8 cellular contexts compared by ENCODE assay signal in genomic region chr13:98142427-98143156, GRCh38. TPM values are rescaled to one million over a fixed set of nuclear protein-coding genes. Genes with fewer than 3 reads are reported as not detected.
DNase-seq lines count a peak whose midpoint lies in the region; ATAC-seq lines count a peak whose summit lies in the region.

Gene FARP1 (plus strand): TSS chr13:98143094. CDS start chr13:98213243, 70,149 bp downstream.

- H3K4me3 Mint-ChIP-seq in CD8-positive, alpha-beta memory T cell: peak within 1 kb of the TSS in 6 of 7 donors; percentile 62 to 77 (median 68)

- POLR2A ChIA-PET in CD8-positive, alpha-beta memory T cell (lab: Charles Lee): no interaction called here

- no peaks in the 10 kb centered on the region for H3K4me1 ChIP-seq in CD8-positive, alpha-beta memory T cell (ENCODE audit: insufficient read depth, low read length)

- peaks cover 37 to 52% of the 10 kb centered on the region in 2 donors for H3K27me3 Mint-ChIP-seq in CD8-positive, alpha-beta memory T cell

- CTCF ChIA-PET in CD8-positive, alpha-beta memory T cell (lab: Charles Lee): no interaction called here

- peaks cover 0 to 21% (median 9%) of the 10 kb centered on the region in 3 donors for H3K4me1 Mint-ChIP-seq in CD8-positive, alpha-beta memory T cell

- no peaks in the 10 kb centered on the region for H3K9me3 ChIP-seq in CD8-positive, alpha-beta memory T cell (ENCODE audit: low read length)

- peak in 2 of 5 donors; percentile 1 to 3 for DNase-seq in CD8-positive, alpha-beta memory T cell
- DNase-seq in NCI-H82 (lab: John Stamatoyannopoulos, UW) (peak; percentile 92), anterior cingulate cortex (lab: John Stamatoyannopoulos, UW) (peak in 52 of 58 donors; percentile 10 to 78 (median 50)), left cardiac atrium (peak; percentile 74), posterior cingulate gyrus (peak in 9 of 10 donors; percentile 32 to 94 (median 52)), NK-92 (lab: John Stamatoyannopoulos, UW; ENCODE audit: unreplicated experiment) (no peak)

- H3K27me3 ChIP-seq in CD8-positive, alpha-beta memory T cell (ENCODE audit: insufficient read depth, low read length, poor library complexity, severe bottlenecking): peaks cover 12% of the 10 kb centered on the region

- no peak within 1 kb of the TSS for H3K4me3 ChIP-seq in CD8-positive, alpha-beta memory T cell (ENCODE audit: low read length)

- no peak within 1 kb of the TSS for H3K27ac ChIP-seq in CD8-positive, alpha-beta memory T cell (ENCODE audit: low read depth, low read length)

- no peaks in the 10 kb centered on the region for H3K9me3 Mint-ChIP-seq in CD8-positive, alpha-beta memory T cell

- no peaks in the 10 kb centered on the region for H3K36me3 ChIP-seq in CD8-positive, alpha-beta memory T cell (ENCODE audit: insufficient read depth, low read length)

- intact Hi-C loops in left cardiac atrium (cut with DNase I): no loop called here
- intact Hi-C loops in posterior cingulate gyrus (cut with DNase I): loop anchor here (2.0 to 5.0 kb wide), 2 partner anchors 165 to 254 kb away; no protein-coding TSS in a partner anchor

- no peaks in the 10 kb centered on the region for H3K36me3 Mint-ChIP-seq in CD8-positive, alpha-beta memory T cell

- ATAC-seq in GM19351 (IDR thresholded peaks at IDR 0.05; ENCODE audit: unreplicated experiment) (peak; percentile 77), HG03439 (IDR thresholded peaks at IDR 0.05; ENCODE audit: unreplicated experiment) (peak; percentile 78), left cardiac atrium (peak; percentile 95)

- no peak within 1 kb of the TSS for H3K27ac Mint-ChIP-seq in CD8-positive, alpha-beta memory T cell

RNA-seq across cellular contexts. Expression of gene FARP1, which starts in this region (rescaled TPM):
- under 1 TPM; 0.26 to 0.27 TPM for total RNA-seq in CD8-positive, alpha-beta memory T cell
- 0.16 TPM for polyA plus RNA-seq in CD8-positive, alpha-beta memory T cell
- total RNA-seq in left cardiac atrium: 10 to 100 TPM; 23.7 to 26.3 TPM

Comparison
In these comparisons a context has a peak if more than half of its experiments do, and no peak if none do; other contexts are left out.
1. RNA of gene FARP1 (total RNA-seq): 23.7 to 26.3 TPM in left cardiac atrium; 0.26 to 0.27 TPM in CD8-positive, alpha-beta memory T cell; every median in the first group is over 10 times any median in the second.
2. Peak in every context shown above with its lines, with median percentiles within 50 percentile points of each other: ATAC-seq.